ENCODE assay signal across 9 cellular contexts in the genomic region with DNA sequence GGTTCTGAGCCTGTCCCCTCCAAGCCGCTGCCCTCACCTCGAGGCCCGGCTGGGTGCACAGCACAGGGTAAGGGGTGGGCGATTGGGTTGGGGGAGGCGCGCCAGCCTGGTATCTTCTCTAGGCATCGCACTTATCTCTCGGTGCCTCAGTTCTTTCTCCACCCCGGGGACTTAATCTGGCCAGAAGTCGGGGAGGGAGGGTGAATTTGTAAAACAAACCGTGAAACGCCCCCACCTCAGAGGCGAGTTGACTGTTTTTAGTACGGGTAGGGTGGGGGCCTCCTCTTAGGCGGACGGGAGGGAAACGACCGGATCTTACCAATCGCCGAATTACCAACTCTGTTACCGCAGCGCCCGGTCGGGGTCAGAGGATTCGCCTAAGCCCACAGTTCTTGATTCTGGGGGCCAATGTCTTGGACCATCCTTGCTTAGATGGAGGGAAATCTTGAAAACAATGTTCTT. TPM values are rescaled to one million over a fixed set of nuclear protein-coding genes. Genes with fewer than 3 reads are reported as not detected.
DNase-seq lines count a peak whose midpoint lies in the region; ATAC-seq and TF ChIP-seq lines count a peak whose summit lies in the region.
"Had no signal": no experiment of that assay in that cellular context is flagged by ENCODE, and none has a peak within 500 bp of the region (broad histone marks: within the 10 kb centered on the region; RNA-seq: fewer than 3 reads in every experiment).

No MANE protein-coding gene starts in this region.

- peak overlapping the region; percentile 100 for H3K4me3 Mint-ChIP-seq in mesothelial cell of epicardium

- TF ChIP-seq POLR2A in uterus (IDR thresholded peaks at IDR 0.05) = no peak

- CTCF ChIA-PET in mammary epithelial cell (lab: Charles Lee; ENCODE audit: low non-redundant PET) = no interaction called here

- H3K27me3 ChIP-seq in right atrium auricular region (peaks cover 6 to 27% of the 10 kb centered on the region in 2 donors), mammary epithelial cell (ENCODE audit: insufficient read depth, low read length) (no peaks in the 10 kb centered on the region), uterus (no peaks in the 10 kb centered on the region)

- peaks cover 55% of the 10 kb centered on the region for H3K4me1 Mint-ChIP-seq in mesothelial cell of epicardium

- H3K9me3 Mint-ChIP-seq in mesothelial cell of epicardium = no peaks in the 10 kb centered on the region

- H2AFZ ChIP-seq in mammary epithelial cell (ENCODE audit: low read depth, low read length) = peak overlapping the region; percentile 92

- no peak overlapping the region for H3K9ac ChIP-seq in mammary epithelial cell (ENCODE audit: insufficient read depth, low read length)

- TF ChIP-seq CTCF in right atrium auricular region (IDR thresholded peaks at IDR 0.05) (no peak), mammary epithelial cell (conservative IDR thresholded peaks at IDR 0.05 in 1 of 2, IDR thresholded peaks at IDR 0.05 in 1 of 2; ENCODE audit: extremely low read depth in 1 of 2, insufficient read depth in 1 of 2, low read depth in 1 of 2, low read length in 2 of 2) (no peak), mesothelial cell of epicardium (IDR thresholded peaks at IDR 0.05; ENCODE audit: unreplicated experiment) (no peak), uterus (IDR thresholded peaks at IDR 0.05) (no peak)

- H3K36me3 Mint-ChIP-seq in mesothelial cell of epicardium = peaks cover 25% of the 10 kb centered on the region

- no peak for DNase-seq in right atrium auricular region (ENCODE audit: low spot score)
- no peak for DNase-seq in Right ventricle myocardium inferior (ENCODE audit: missing footprints)
- no peak for DNase-seq in mammary epithelial cell
- no peak for DNase-seq in mesothelial cell of epicardium (ENCODE audit: low spot score in 2 of 2, unreplicated experiment in 2 of 2)
- no peak for DNase-seq in uterus
- no peak for DNase-seq in NCI-H146 (lab: John Stamatoyannopoulos, UW)
- no peak for DNase-seq in RPMI8226

- no TSS peak for BruUV-seq in mammary epithelial cell (replicated peaks; lab: Mats Ljungman, UMichigan)

- H3K27ac Mint-ChIP-seq in mesothelial cell of epicardium = peak overlapping the region; percentile 100

- H3K79me2 ChIP-seq in mammary epithelial cell (ENCODE audit: insufficient read depth, low read length) = peaks cover 36% of the 10 kb centered on the region

- H3K36me3 ChIP-seq in right atrium auricular region (no peaks in the 10 kb centered on the region), mammary epithelial cell (ENCODE audit: insufficient read depth, low read length) (no peaks in the 10 kb centered on the region), uterus (no peaks in the 10 kb centered on the region)

- H3K27me3 Mint-ChIP-seq in mesothelial cell of epicardium (ENCODE audit: low read depth) = peaks cover 6% of the 10 kb centered on the region

- intact Hi-C loops in Right ventricle myocardium inferior (cut with DNase I) (loop anchor here (10.0 kb wide), 1 partner anchor 269 kb away; no protein-coding TSS in a partner anchor), mammary epithelial cell (cut with micrococcal nuclease) (no loop called here), uterus (cut with DNase I; ENCODE audit: low total_unique reads) (no loop called here)

- H3K4me1 ChIP-seq in right atrium auricular region (peaks cover 0 to 19% of the 10 kb centered on the region in 2 donors), mammary epithelial cell (ENCODE audit: insufficient read depth, low read length) (peaks cover 9% of the 10 kb centered on the region), uterus (no peaks in the 10 kb centered on the region)

- peak overlapping the region; percentile 99 for H3K4me2 ChIP-seq in mammary epithelial cell (ENCODE audit: insufficient read depth, low read depth, low read length)

- H3K9me3 ChIP-seq in right atrium auricular region = no peaks in the 10 kb centered on the region
- no peaks in the 10 kb centered on the region for H3K9me3 ChIP-seq in mammary epithelial cell (replicated peaks; ENCODE audit: insufficient read depth, low read length)
- H3K9me3 ChIP-seq in uterus = no peaks in the 10 kb centered on the region

- H3K4me3 ChIP-seq in right atrium auricular region = peak overlapping the region in 1 of 2 donors; percentile 67
- H3K4me3 ChIP-seq in mammary epithelial cell (replicated peaks in 1 of 3; ENCODE audit: insufficient read depth in 1 of 3, low read depth in 2 of 3, low read length in 3 of 3) = peak overlapping the region; percentile 48 to 66 (median 60)
- H3K4me3 ChIP-seq in uterus = peak overlapping the region; percentile 58 to 93

- in situ Hi-C loops in mammary epithelial cell (cut with MboI; ENCODE audit: low sequenced_read_pairs in 2 of 2) = loop anchor here (10.0 to 25.0 kb wide), 3 partner anchors 452 to 702 kb away; no protein-coding TSS in a partner anchor

- no peaks in the 10 kb centered on the region for H4K20me1 ChIP-seq in mammary epithelial cell (ENCODE audit: insufficient read depth, low read length)

- 66% methylated on average over 6 of the region's 25 CpGs for WGBS in mammary epithelial cell (ENCODE audit: low coverage, missing lambda C conversion rate)

- H3K27ac ChIP-seq in right atrium auricular region = peak overlapping the region; percentile 90 to 93
- H3K27ac ChIP-seq in mammary epithelial cell (ENCODE audit: insufficient read depth, low read depth, low read length) = peak overlapping the region; percentile 69
- peak overlapping the region; percentile 97 to 98 for H3K27ac ChIP-seq in uterus

- ATAC-seq in Right ventricle myocardium inferior (no peak), GM21576 (IDR thresholded peaks at IDR 0.05; ENCODE audit: unreplicated experiment) (no peak)

- dilution Hi-C loops in mammary epithelial cell (cut with HindIII; ENCODE audit: low sequenced_read_pairs) = no loop called here

RNA-seq across cellular contexts. Expression of gene TBX3, which starts 1.4 kb away (rescaled TPM):
- 10 to 100 TPM in 1 of 2 donors, 1 to 10 TPM in 1; 6.1 to 16.1 TPM for total RNA-seq in right atrium auricular region
- 11.9 TPM for total RNA-seq in Right ventricle myocardium inferior
- 10 to 100 TPM; 30.7 to 33.8 TPM for total RNA-seq in mammary epithelial cell
- polyA plus RNA-seq in mammary epithelial cell = 13.3 TPM
- 24.5 TPM for polyA minus RNA-seq in mammary epithelial cell
- 409 to 427 TPM (median 425 TPM) in 3 replicates for total RNA-seq in mesothelial cell of epicardium
- 100 to 1,000 TPM in 1 of 4 donors, 10 to 100 TPM in 3; 11.0 to 120 (median 56.3) TPM for total RNA-seq in uterus
- total RNA-seq: T-helper 2 cell treated with Interferon-gamma antibody and Interleukin-4, amounts not matched to agents 100 ng/mL and 5 ng/mL, for 36 hours had no signal
